16 cellular contexts compared by ENCODE assay signal in the genomic region with DNA sequence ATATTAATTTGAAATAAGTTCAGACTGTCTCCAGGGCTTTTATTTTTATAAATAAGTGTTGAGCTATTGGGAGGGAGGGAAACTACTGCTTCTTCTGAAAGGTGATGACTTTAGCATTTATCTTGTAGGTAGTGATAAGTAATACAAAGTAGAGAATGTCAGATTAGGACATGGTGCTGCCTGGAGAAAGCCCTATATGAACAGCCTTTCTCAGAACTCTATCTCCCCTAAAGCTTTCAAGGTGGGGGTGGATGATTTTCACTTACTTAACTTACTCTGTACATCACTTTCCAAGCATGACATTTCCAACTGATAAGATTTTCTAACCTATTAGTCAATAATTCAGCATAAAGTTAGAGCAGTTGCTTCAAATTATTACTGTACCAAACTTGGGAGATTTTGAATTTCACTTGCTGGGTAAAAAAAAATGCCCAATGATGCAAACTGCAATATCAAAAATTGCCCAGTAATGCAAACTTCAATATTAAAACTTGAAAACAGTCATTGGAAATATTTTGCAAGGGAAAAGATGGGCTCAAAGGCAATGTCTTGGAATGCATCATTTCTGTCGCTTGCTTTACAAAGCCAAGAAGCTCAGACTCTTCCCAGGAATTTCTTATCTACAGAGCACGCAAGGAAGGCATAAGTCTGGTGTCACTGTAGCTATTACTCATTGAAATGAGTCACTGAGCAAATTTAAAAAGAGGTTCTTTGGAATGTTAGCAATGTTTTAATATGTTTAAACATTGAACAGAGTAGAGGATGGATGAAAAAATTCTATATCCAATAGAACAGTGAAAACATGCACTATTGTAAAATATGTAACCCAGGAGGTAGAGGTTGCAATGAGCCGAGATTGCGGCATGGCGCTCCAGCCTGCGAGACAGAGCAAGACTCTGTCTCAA.
DNase-seq lines count a peak whose midpoint lies in the region; ATAC-seq, FAIRE-seq and TF ChIP-seq lines count a peak whose summit lies in the region.
"Had no signal": no experiment of that assay in that cellular context is flagged by ENCODE, and none has a peak within 500 bp of the region (broad histone marks: within the 10 kb centered on the region; RNA-seq: fewer than 3 reads in every experiment).

No MANE protein-coding gene starts in this region.

- peak; percentile 2 for DNase-seq in HepG2 (ENCODE audit: low spot score)
- no peak for DNase-seq in right lobe of liver
- peak; percentile 39 for DNase-seq in SW480 (ENCODE audit: low spot score)
- DNase-seq in foreskin keratinocyte = peak; percentile 81 to 86
- DNase-seq in ovary = no peak
- no peak for DNase-seq in Peyer's patch
- DNase-seq in NCI-H1048 (lab: John Stamatoyannopoulos, UW) = no peak
- DNase-seq: activated CD4-positive, alpha-beta T cell treated with anti-CD3 and anti-CD28 coated beads, Interleukin-2, amount 10 ng/mL, durations not matched to agents 24 days and 14 days; activated naive CD4-positive, alpha-beta T cell; H7; NCI-H1930; substantia nigra had no signal

- no peak overlapping the region for H3K4me2 ChIP-seq in HepG2 (ENCODE audit: low read depth, low read length)

- H3K27me3 ChIP-seq in HepG2 (ENCODE audit: control insufficient read depth in 1 of 2, insufficient read depth in 2 of 2, low read length in 2 of 2) (no peaks in the 10 kb centered on the region), right lobe of liver (no peaks in the 10 kb centered on the region), foreskin keratinocyte (no peaks in the 10 kb centered on the region), ovary (no peaks in the 10 kb centered on the region), Peyer's patch (no peaks in the 10 kb centered on the region)

- H3K9me3 ChIP-seq in HepG2 (ENCODE audit: low read length) (no peaks in the 10 kb centered on the region), right lobe of liver (no peaks in the 10 kb centered on the region), ovary (no peaks in the 10 kb centered on the region), Peyer's patch (no peaks in the 10 kb centered on the region)

- BruUV-seq in HepG2 (replicated peaks; lab: Mats Ljungman, UMichigan) = no TSS peak

- WGBS in HepG2 (ENCODE audit: low lambda C conversion rate) = 6% methylated on average over 6 of the region's 6 CpGs
- WGBS in right lobe of liver (ENCODE audit: insufficient coverage, low coverage, low lambda C conversion rate, missing lambda C conversion rate) = 57% methylated on average over 5 of the region's 6 CpGs
- 40 to 52% (median 47%) methylated on average over 6 of the region's 6 CpGs for WGBS in ovary, 3 donors

- H3K9ac ChIP-seq in HepG2 (ENCODE audit: insufficient read depth, low read depth, low read length) = no peak overlapping the region

- ATAC-seq in HepG2 = no peak
- no peak for ATAC-seq in right lobe of liver
- ATAC-seq in foreskin keratinocyte = peak; percentile 92
- ATAC-seq in GM21526 (IDR thresholded peaks at IDR 0.05; ENCODE audit: low FRiP score, unreplicated experiment) = no peak
- ATAC-seq: Right ventricle myocardium inferior had no signal

- intact Hi-C loops in HepG2 (cut with micrococcal nuclease; ENCODE audit: unreplicated experiment) (no loop called here), right lobe of liver (cut with DNase I) (no loop called here), ovary (cut with DNase I) (no loop called here)

- in situ Hi-C loops in HepG2 (cut with HindIII; ENCODE audit: extremely low pct_ligation_motif_present, low pct_unique_long_range_greater_than_20kb) = no loop called here

- H3K36me3 ChIP-seq in HepG2 (replicated peaks in 1 of 2; ENCODE audit: control insufficient read depth in 1 of 2, insufficient read depth in 2 of 2, low read length in 2 of 2) (no peaks in the 10 kb centered on the region), right lobe of liver (no peaks in the 10 kb centered on the region), ovary (no peaks in the 10 kb centered on the region), Peyer's patch (no peaks in the 10 kb centered on the region)

- no peak overlapping the region for H2AFZ ChIP-seq in HepG2 (ENCODE audit: low read length)

- TF ChIP-seq RAD21 in HepG2 (CRISPR knock-in tag; IDR thresholded peaks at IDR 0.05) = no peak

- TF ChIP-seq POLR2A in HepG2 (IDR thresholded peaks at IDR 0.05; ENCODE audit: insufficient read depth in 1 of 2, low read depth in 2 of 2, low read length in 2 of 2) (no peak), right lobe of liver (IDR thresholded peaks at IDR 0.05) (no peak), ovary (IDR thresholded peaks at IDR 0.05) (no peak), Peyer's patch (IDR thresholded peaks at IDR 0.05) (no peak)

- no peak for TF ChIP-seq CTCF in HepG2 (CRISPR knock-in tag; IDR thresholded peaks at IDR 0.05)
- TF ChIP-seq CTCF in right lobe of liver (IDR thresholded peaks at IDR 0.05) = no peak
- no peak for TF ChIP-seq CTCF in foreskin keratinocyte (conservative IDR thresholded peaks at IDR 0.05)
- TF ChIP-seq CTCF in ovary (IDR thresholded peaks at IDR 0.05) = no peak
- TF ChIP-seq CTCF in Peyer's patch (IDR thresholded peaks at IDR 0.05) = no peak

- CTCF ChIA-PET in HepG2 (lab: Yijun Ruan, JAX; ENCODE audit: low intra/inter-chr PET ratio, low total read pairs) = no interaction called here

- no peak for FAIRE-seq in HepG2 (lab: Jason Lieb, UNC)
- FAIRE-seq: islet of Langerhans had no signal

- H3K4me3 ChIP-seq in HepG2 (replicated peaks in 1 of 3; ENCODE audit: insufficient read depth in 1 of 3, low read depth in 2 of 3, low read length in 3 of 3) (no peak overlapping the region), right lobe of liver (no peak overlapping the region), ovary (no peak overlapping the region), Peyer's patch (no peak overlapping the region)

- H3K4me1 ChIP-seq in HepG2 (ENCODE audit: insufficient read depth, low read length) (no peaks in the 10 kb centered on the region), right lobe of liver (no peaks in the 10 kb centered on the region), foreskin keratinocyte (peaks cover 25% of the 10 kb centered on the region), ovary (ENCODE audit: insufficient read depth) (no peaks in the 10 kb centered on the region), Peyer's patch (no peaks in the 10 kb centered on the region)

- H3K79me2 ChIP-seq in HepG2 (ENCODE audit: insufficient read depth, low read length) = no peaks in the 10 kb centered on the region

- POLR2A ChIA-PET in HepG2 (lab: Yijun Ruan, JAX) = no interaction called here

- TF ChIP-seq EP300 in HepG2 (IDR thresholded peaks at IDR 0.05; ENCODE audit: low read depth in 2 of 2, low read length in 2 of 2) (no peak), HepG2 (CRISPR knock-in tag; IDR thresholded peaks at IDR 0.05; ENCODE audit: borderline replicate concordance) (no peak), ovary (IDR thresholded peaks at IDR 0.05) (no peak)

- no peak overlapping the region for H3K27ac ChIP-seq in HepG2 (ENCODE audit: extremely low read length, insufficient read depth, low read length)
- H3K27ac ChIP-seq in right lobe of liver = no peak overlapping the region
- no peak overlapping the region for H3K27ac ChIP-seq in foreskin keratinocyte
- no peak overlapping the region for H3K27ac ChIP-seq in ovary
- no peak overlapping the region for H3K27ac ChIP-seq in Peyer's patch
- H3K27ac ChIP-seq: HL-60 had no signal

- no peaks in the 10 kb centered on the region for H4K20me1 ChIP-seq in HepG2 (ENCODE audit: insufficient read depth, low read length)

TF ChIP-seq in HepG2, 621 proteins besides CTCF, POLR2A, EP300 and RAD21:
- no peak for TF ChIP-seq MEF2D (CRISPR knock-in tag; IDR thresholded peaks at IDR 0.05)
- TF ChIP-seq NFKB2 (CRISPR knock-in tag; IDR thresholded peaks at IDR 0.05; ENCODE audit: borderline replicate concordance) = no peak
- no peak for TF ChIP-seq HNRNPUL1 (IDR thresholded peaks at IDR 0.05; ENCODE audit: low read depth, low read length)
- no peak for TF ChIP-seq ZNF329 (CRISPR knock-in tag; IDR thresholded peaks at IDR 0.05; ENCODE audit: low read depth)
- TF ChIP-seq FOSL2 (CRISPR knock-in tag; IDR thresholded peaks at IDR 0.05) = 0 out of 2 replicates have a peak, but pooled peaks have one; percentile 11
- TF ChIP-seq, protein P1, sequence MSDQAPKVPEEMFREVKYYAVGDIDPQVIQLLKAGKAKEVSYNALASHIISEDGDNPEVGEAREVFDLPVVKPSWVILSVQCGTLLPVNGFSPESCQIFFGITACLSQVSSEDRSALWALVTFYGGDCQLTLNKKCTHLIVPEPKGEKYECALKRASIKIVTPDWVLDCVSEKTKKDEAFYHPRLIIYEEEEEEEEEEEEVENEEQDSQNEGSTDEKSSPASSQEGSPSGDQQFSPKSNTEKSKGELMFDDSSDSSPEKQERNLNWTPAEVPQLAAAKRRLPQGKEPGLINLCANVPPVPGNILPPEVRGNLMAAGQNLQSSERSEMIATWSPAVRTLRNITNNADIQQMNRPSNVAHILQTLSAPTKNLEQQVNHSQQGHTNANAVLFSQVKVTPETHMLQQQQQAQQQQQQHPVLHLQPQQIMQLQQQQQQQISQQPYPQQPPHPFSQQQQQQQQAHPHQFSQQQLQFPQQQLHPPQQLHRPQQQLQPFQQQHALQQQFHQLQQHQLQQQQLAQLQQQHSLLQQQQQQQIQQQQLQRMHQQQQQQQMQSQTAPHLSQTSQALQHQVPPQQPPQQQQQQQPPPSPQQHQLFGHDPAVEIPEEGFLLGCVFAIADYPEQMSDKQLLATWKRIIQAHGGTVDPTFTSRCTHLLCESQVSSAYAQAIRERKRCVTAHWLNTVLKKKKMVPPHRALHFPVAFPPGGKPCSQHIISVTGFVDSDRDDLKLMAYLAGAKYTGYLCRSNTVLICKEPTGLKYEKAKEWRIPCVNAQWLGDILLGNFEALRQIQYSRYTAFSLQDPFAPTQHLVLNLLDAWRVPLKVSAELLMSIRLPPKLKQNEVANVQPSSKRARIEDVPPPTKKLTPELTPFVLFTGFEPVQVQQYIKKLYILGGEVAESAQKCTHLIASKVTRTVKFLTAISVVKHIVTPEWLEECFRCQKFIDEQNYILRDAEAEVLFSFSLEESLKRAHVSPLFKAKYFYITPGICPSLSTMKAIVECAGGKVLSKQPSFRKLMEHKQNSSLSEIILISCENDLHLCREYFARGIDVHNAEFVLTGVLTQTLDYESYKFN (CRISPR knock-in tag; conservative IDR thresholded peaks at IDR 0.05) = no peak
- no peak for TF ChIP-seq ZNF615 (CRISPR knock-in tag; IDR thresholded peaks at IDR 0.05; ENCODE audit: borderline replicate concordance)
- no peak for TF ChIP-seq ZNF30 (CRISPR knock-in tag; IDR thresholded peaks at IDR 0.05)

Comparison
In these comparisons a context has a peak if more than half of its experiments do, and no peak if none do; other contexts are left out.
1. DNase-seq: peak in HepG2 (single experiment), SW480 (single experiment) and foreskin keratinocyte (2 of 2); none in right lobe of liver (0 of 3), ovary (0 of 5), Peyer's patch (0 of 3) and NCI-H1048 (single experiment).